In genomic region chr3:141998674-141999290, GRCh38 we compare ENCODE assay signal across 9 cellular contexts.
DNase-seq lines count a peak whose midpoint lies in the region; ATAC-seq and TF ChIP-seq lines count a peak whose summit lies in the region.
"Had no signal": no experiment of that assay in that cellular context is flagged by ENCODE, and none has a peak within 500 bp of the region (broad histone marks: within the 10 kb centered on the region; RNA-seq: fewer than 3 reads in every experiment).

No MANE protein-coding gene starts in this region.

- no peaks in the 10 kb centered on the region for H3K9me2 ChIP-seq in MM.1S (replicated peaks; ENCODE audit: insufficient read depth, low read length)

- peak overlapping the region; percentile 37 for H3K27ac Mint-ChIP-seq in mesothelial cell of epicardium

- H2AFZ ChIP-seq in MM.1S (ENCODE audit: low read length): no peak overlapping the region

- no peak overlapping the region for H3K4me3 ChIP-seq in MM.1S (ENCODE audit: low read length)
- no peak overlapping the region for H3K4me3 ChIP-seq in astrocyte of the cerebellum (ENCODE audit: low read depth, low read length)
- H3K4me3 ChIP-seq: lung had no signal

- no peaks in the 10 kb centered on the region for H3K4me1 ChIP-seq in MM.1S (ENCODE audit: low read length)

- H3K36me3 ChIP-seq in MM.1S (replicated peaks; ENCODE audit: insufficient read depth, low read length): no peaks in the 10 kb centered on the region

- H3K27me3 ChIP-seq in MM.1S (replicated peaks; ENCODE audit: insufficient read depth, low read length): no peaks in the 10 kb centered on the region

- DNase-seq in DMS114 treated with DMSO at 0.1 percent for 48 hours (lab: John Stamatoyannopoulos, UW; ENCODE audit: unreplicated experiment) (peak; percentile 28), MM.1S (peak; percentile 15), astrocyte of the cerebellum (ENCODE audit: low read depth) (peak; percentile 20), mesothelial cell of epicardium (ENCODE audit: low spot score in 2 of 2, unreplicated experiment in 2 of 2) (no peak), GDM1 (lab: John Stamatoyannopoulos, UW) (no peak), SKM-1 (lab: John Stamatoyannopoulos, UW; ENCODE audit: unreplicated experiment) (no peak)

- peaks cover 37% of the 10 kb centered on the region for H3K4me1 Mint-ChIP-seq in mesothelial cell of epicardium

- no peak overlapping the region for H3K9ac ChIP-seq in MM.1S (ENCODE audit: low read length)

- H3K27me3 Mint-ChIP-seq in mesothelial cell of epicardium (ENCODE audit: low read depth): no peaks in the 10 kb centered on the region

- peaks cover 20% of the 10 kb centered on the region for H3K36me3 Mint-ChIP-seq in mesothelial cell of epicardium

- ATAC-seq in HG02642 (IDR thresholded peaks at IDR 0.05; ENCODE audit: poor library complexity, unreplicated experiment) (no peak), HG02884 (IDR thresholded peaks at IDR 0.05; ENCODE audit: unreplicated experiment) (no peak)

- no peaks in the 10 kb centered on the region for H3K79me2 ChIP-seq in MM.1S (ENCODE audit: low read length)

- H3K4me3 Mint-ChIP-seq in mesothelial cell of epicardium: no peak overlapping the region

- no peaks in the 10 kb centered on the region for H3F3A ChIP-seq in MM.1S (ENCODE audit: insufficient read depth, low read length)

- no peak overlapping the region for H3K27ac ChIP-seq in MM.1S (ENCODE audit: low read length)

- H4K20me1 ChIP-seq in MM.1S (ENCODE audit: insufficient read depth, low read length): no peaks in the 10 kb centered on the region

- no peaks in the 10 kb centered on the region for H3K9me3 Mint-ChIP-seq in mesothelial cell of epicardium

- in situ Hi-C loops in astrocyte of the cerebellum (cut with HindIII; ENCODE audit: low sequenced_read_pairs): no loop called here

- H3K9me3 ChIP-seq in MM.1S (replicated peaks; ENCODE audit: insufficient read depth, low read length): no peaks in the 10 kb centered on the region

- no peak overlapping the region for H3K4me2 ChIP-seq in MM.1S (ENCODE audit: low read depth, low read length)

- peak; percentile 41 for TF ChIP-seq CTCF in MM.1S (IDR thresholded peaks at IDR 0.05; ENCODE audit: low read length)
- peak; percentile 18 for TF ChIP-seq CTCF in astrocyte of the cerebellum (IDR thresholded peaks at IDR 0.05; ENCODE audit: low read depth, low read length, missing control alignments)
- no peak for TF ChIP-seq CTCF in mesothelial cell of epicardium (IDR thresholded peaks at IDR 0.05; ENCODE audit: unreplicated experiment)

Comparison
In these comparisons a context has a peak if more than half of its experiments do, and no peak if none do; other contexts are left out.
1. DNase-seq: peak in DMS114 treated with DMSO at 0.1 percent for 48 hours (single experiment), MM.1S (single experiment) and astrocyte of the cerebellum (single experiment); none in mesothelial cell of epicardium (0 of 2), GDM1 (single experiment) and SKM-1 (single experiment).